ENCODE assay signal across 1 cellular context in genomic region chr6:40899684-40900155, GRCh38.
TF ChIP-seq lines count a peak whose summit lies in the region.

No MANE protein-coding gene starts in this region.

TF ChIP-seq in WTC11, 78 proteins besides CTCF, POLR2A, EP300 and RAD21 (continued from another document):
- TF ChIP-seq ZNF425 (CRISPR knock-in tag; conservative IDR thresholded peaks at IDR 0.05) (no peak), AR (CRISPR knock-in tag; IDR thresholded peaks at IDR 0.05) (no peak), ZNF671 (CRISPR knock-in tag; IDR thresholded peaks at IDR 0.05) (no peak), PRRX2 (CRISPR knock-in tag; IDR thresholded peaks at IDR 0.05) (no peak)
TF ChIP-seq in WTC11: peak in this region for 0.
